In the genomic region with DNA sequence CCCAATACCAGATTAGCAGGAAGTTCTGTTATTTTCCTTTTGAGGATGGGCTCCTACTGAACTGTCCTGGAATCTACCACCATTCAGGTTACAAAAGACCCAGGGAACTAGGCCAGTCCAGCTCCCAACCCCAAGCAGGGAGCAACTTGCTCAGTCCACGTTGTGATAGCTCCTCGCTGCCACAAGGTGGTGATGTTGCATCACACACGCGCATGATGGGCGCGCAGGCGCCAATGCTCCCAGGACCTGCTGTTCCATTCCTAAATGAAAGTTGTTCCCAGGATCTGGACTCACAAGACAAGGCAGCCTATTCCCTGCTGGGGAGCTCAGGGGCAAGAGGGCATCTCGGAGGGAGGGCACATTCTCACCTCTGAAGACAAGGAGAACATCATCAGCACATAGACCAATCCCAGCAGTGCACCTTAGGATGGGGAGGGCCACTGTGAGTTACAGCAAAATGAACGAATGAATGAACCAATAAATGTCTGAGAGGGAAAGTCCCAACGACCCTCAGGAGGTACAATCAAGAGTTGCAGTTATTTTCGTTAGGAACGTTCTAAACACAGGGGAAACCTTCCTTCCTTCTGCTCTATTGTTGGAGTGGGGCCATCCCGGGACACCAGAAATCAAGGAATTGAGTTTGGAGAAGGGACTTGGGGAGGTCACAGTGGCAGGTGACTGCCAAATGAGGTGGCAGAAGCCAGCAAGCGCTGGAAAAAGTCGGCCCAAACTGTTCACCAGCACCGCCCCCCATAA, we compare ENCODE assay signal across 8 cellular contexts. TPM values are rescaled to one million over a fixed set of nuclear protein-coding genes. Genes with fewer than 3 reads are reported as not detected.
DNase-seq lines count a peak whose midpoint lies in the region; ATAC-seq and TF ChIP-seq lines count a peak whose summit lies in the region.
"Not testable (repeated sequence)": the region's sequence is repeated elsewhere in the genome, so short reads cannot be mapped to it uniquely, and the experiment has no call there.

No MANE protein-coding gene starts in this region.

- peak overlapping the region; percentile 66 for H3K27ac ChIP-seq in 22Rv1
- H3K27ac ChIP-seq in RWPE2 (ENCODE audit: poor library complexity, severe bottlenecking): not testable (repeated sequence)

- ATAC-seq in GM18511 (IDR thresholded peaks at IDR 0.05; ENCODE audit: unreplicated experiment) (peak; percentile 50), HG03175 (IDR thresholded peaks at IDR 0.05; ENCODE audit: unreplicated experiment) (peak; percentile 35), RWPE2 (ENCODE audit: low read depth) (peak; percentile 59)
- peak; percentile 51 to 56 for ATAC-seq in activated T-cell treated with anti-CD3 and anti-CD28 coated beads, Interleukin-2, amount 50 U/mL, for 4 hours

- H3K27me3 Mint-ChIP-seq in activated T-cell treated with anti-CD3 and anti-CD28 coated beads, Interleukin-2, amount 50 U/mL, for 4 hours (ENCODE audit: low read depth): not testable (repeated sequence)

- H3K9me3 Mint-ChIP-seq in activated T-cell treated with anti-CD3 and anti-CD28 coated beads, Interleukin-2, amount 50 U/mL, for 4 hours: not testable (repeated sequence)

- H3K27me3 ChIP-seq in RWPE2 (ENCODE audit: insufficient read depth, poor library complexity, severe bottlenecking): not testable (repeated sequence)

- not testable (repeated sequence) for H3K36me3 ChIP-seq in RWPE2 (ENCODE audit: low read depth)

- not testable (repeated sequence) for H3K4me1 ChIP-seq in RWPE2 (ENCODE audit: insufficient read depth, poor library complexity, severe bottlenecking)

- not testable (repeated sequence) for H3K9me3 ChIP-seq in RWPE2 (ENCODE audit: severe bottlenecking)

- not testable (repeated sequence) for DNase-seq in RWPE2 (ENCODE audit: low spot score); skeletal muscle cell (ENCODE audit: low read depth)
- peak; percentile 18 for DNase-seq in activated T-cell treated with anti-CD3 and anti-CD28 coated beads, Interleukin-2, amount 50 U/mL, for 4 hours
- peak; percentile 23 for DNase-seq in effector CD8-positive, alpha-beta T cell (lab: John Stamatoyannopoulos, UW)
- DNase-seq in kidney tubule cell (ENCODE audit: low spot score): peak; percentile 27

- peak overlapping the region; percentile 83 for H3K4me3 Mint-ChIP-seq in activated T-cell treated with anti-CD3 and anti-CD28 coated beads, Interleukin-2, amount 50 U/mL, for 4 hours

- H3K4me1 Mint-ChIP-seq in activated T-cell treated with anti-CD3 and anti-CD28 coated beads, Interleukin-2, amount 50 U/mL, for 4 hours (ENCODE audit: low read depth): peaks cover 28% of the 10 kb centered on the region

- TF ChIP-seq CTCF in 22Rv1 (IDR thresholded peaks at IDR 0.05) (peak; percentile 81), RWPE2 (IDR thresholded peaks at IDR 0.05; ENCODE audit: poor library complexity, severe bottlenecking) (peak; percentile 89)

- H3K36me3 Mint-ChIP-seq in activated T-cell treated with anti-CD3 and anti-CD28 coated beads, Interleukin-2, amount 50 U/mL, for 4 hours (ENCODE audit: insufficient read depth): not testable (repeated sequence)

- peak overlapping the region; percentile 52 for H3K4me3 ChIP-seq in RWPE2 (ENCODE audit: severe bottlenecking)
- peak overlapping the region; percentile 59 for H3K4me3 ChIP-seq in skeletal muscle cell (ENCODE audit: low read depth, low read length)

RNA-seq across cellular contexts. Expression of gene NQO2, which starts 1.3 kb away (rescaled TPM):
- 10 to 100 TPM; 35.5 to 41.8 (median 38.4) TPM for total RNA-seq in activated T-cell treated with anti-CD3 and anti-CD28 coated beads, Interleukin-2, amount 50 U/mL, for 4 hours

RNA-seq across cellular contexts. Expression of gene SERPINB6, which starts 27.1 kb away (rescaled TPM):
- 10 to 100 TPM; 14.9 to 15.9 (median 15.3) TPM for total RNA-seq in activated T-cell treated with anti-CD3 and anti-CD28 coated beads, Interleukin-2, amount 50 U/mL, for 4 hours
